In the genomic region with DNA sequence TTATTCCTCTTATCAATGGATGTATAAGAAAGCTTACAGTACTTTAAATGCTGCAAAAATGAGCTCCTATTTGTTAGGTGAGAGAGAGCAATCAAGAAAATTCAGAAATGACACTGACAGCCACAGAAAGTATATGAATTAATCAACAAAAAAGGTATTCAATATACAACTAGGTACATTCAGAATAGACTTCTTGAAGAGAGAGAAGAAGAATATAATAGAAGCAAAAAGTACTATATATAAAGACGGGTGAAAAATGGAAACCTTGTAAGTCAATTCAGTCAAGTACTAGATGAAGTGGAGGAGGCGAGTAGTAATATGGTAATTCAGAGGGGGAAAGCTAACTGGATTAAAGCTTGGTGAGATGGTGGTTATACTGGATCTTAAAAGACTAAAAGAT, we compare ENCODE assay signal across 4 cellular contexts.
"Had no signal": no experiment of that assay in that cellular context is flagged by ENCODE, and none has a peak within 500 bp of the region (broad histone marks: within the 10 kb centered on the region; RNA-seq: fewer than 3 reads in every experiment).

No MANE protein-coding gene starts in this region.

- ATAC-seq: GM23338 had no signal

- H3K4me1 Mint-ChIP-seq: GM23338, H9 had no signal

- H3K27ac Mint-ChIP-seq: GM23338, H9 had no signal

- DNase-seq: H9, HCEC 1CT, IMR-90 had no signal

- H3K9me3 Mint-ChIP-seq: GM23338, H9 had no signal

- H3K4me3 Mint-ChIP-seq: GM23338, H9 had no signal
